8 cellular contexts compared by ENCODE assay signal in the genomic region with DNA sequence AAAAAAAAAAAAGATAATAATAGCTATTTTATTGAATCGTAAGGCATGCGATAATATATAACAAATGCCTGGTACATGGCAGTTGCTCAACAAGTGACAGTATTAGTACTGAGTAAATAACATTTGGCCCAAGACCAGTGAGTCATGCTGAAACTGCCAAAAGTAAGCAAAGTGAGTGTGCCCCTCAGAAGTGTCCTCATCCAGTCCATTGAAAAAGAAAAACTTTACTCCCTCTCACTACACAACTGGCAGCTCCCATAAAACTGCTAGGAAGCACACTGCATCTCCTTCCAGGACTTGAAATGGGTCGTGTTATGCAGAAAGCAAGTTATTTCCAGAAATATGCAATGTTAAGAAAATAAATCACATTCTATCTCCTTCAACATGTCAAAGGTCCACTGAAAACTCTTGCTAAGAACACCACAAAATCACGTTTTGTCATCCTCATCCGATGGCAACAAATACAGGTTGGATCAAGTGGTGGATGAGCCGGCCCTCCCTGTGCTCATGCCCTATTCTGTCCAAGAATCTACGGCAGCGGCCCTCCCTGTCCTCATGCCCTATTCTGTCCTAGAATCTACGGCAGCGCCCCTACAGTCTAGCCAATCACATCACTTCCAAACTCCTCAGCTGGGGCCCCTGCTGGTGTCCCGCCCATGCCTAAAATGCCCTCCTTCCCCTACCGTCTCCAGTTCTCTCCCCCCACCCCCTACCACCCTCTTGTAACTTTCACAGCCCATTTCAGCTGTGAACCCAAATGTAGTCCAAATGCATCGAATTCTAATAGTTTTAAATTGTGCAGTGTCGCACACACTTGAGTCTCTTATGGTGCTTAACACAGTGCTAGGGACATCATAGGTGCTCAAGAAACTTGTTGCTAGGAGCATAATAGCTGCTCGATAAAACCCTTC. TPM values are rescaled to one million over a fixed set of nuclear protein-coding genes. Genes with fewer than 3 reads are reported as not detected.
DNase-seq lines count a peak whose midpoint lies in the region; ATAC-seq and TF ChIP-seq lines count a peak whose summit lies in the region.

No MANE protein-coding gene starts in this region.

- no peak overlapping the region for H2AFZ ChIP-seq in PC-3 (ENCODE audit: low read length)

- H3K4me3 ChIP-seq in GM12875 (ENCODE audit: low read depth, low read length) (peak overlapping the region; percentile 12), PC-3 (ENCODE audit: low read length) (no peak overlapping the region), fibroblast of pulmonary artery (replicated peaks; ENCODE audit: low read depth, low read length) (no peak overlapping the region), esophagus muscularis mucosa (peak overlapping the region in 2 of 4 donors; percentile 80 to 87), uterus (no peak overlapping the region)

- no peaks in the 10 kb centered on the region for H3K9me2 ChIP-seq in PC-3 (replicated peaks; ENCODE audit: low read length)

- POLR2A ChIA-PET in PC-3 (lab: Charles Lee; ENCODE audit: unreplicated experiment), result no interaction called here

- DNase-seq in PC-3, result peak; percentile 90
- peak; percentile 58 for DNase-seq in fibroblast of pulmonary artery (ENCODE audit: low read depth)
- DNase-seq in retina, result peak; percentile 21
- no peak for DNase-seq in esophagus muscularis mucosa (ENCODE audit: extremely low spot score)
- DNase-seq in uterus, result no peak

- H4K20me1 ChIP-seq in PC-3 (ENCODE audit: low read length), result no peaks in the 10 kb centered on the region

- no peaks in the 10 kb centered on the region for H3K79me2 ChIP-seq in PC-3 (ENCODE audit: low read length)

- H3K27me3 ChIP-seq in PC-3 (ENCODE audit: low read length) (no peaks in the 10 kb centered on the region), esophagus muscularis mucosa (no peaks in the 10 kb centered on the region), uterus (no peaks in the 10 kb centered on the region)

- ATAC-seq in PC-3 (peak; percentile 31), GM21526 (IDR thresholded peaks at IDR 0.05; ENCODE audit: low FRiP score, unreplicated experiment) (no peak), HG03521 (IDR thresholded peaks at IDR 0.05; ENCODE audit: unreplicated experiment) (no peak)

- H3K9me3 ChIP-seq in PC-3 (ENCODE audit: low read length) (no peaks in the 10 kb centered on the region), esophagus muscularis mucosa (no peaks in the 10 kb centered on the region), uterus (no peaks in the 10 kb centered on the region)

- 70% methylated on average over 15 of the region's 15 CpGs for whole genome bisulfite sequencing in esophagus muscularis mucosa

- no peaks in the 10 kb centered on the region for H3F3A ChIP-seq in PC-3 (ENCODE audit: low read length, unreplicated experiment)

- no peak for TF ChIP-seq EP300 in esophagus muscularis mucosa (IDR thresholded peaks at IDR 0.05)

- H3K27ac ChIP-seq in PC-3 (ENCODE audit: low read length), result no peak overlapping the region
- H3K27ac ChIP-seq in esophagus muscularis mucosa (replicated peaks in 1 of 4), result peak overlapping the region in 1 of 4 donors; percentile 27
- no peak overlapping the region for H3K27ac ChIP-seq in uterus

- H3K4me1 ChIP-seq in PC-3 (ENCODE audit: insufficient read depth, low read length) (peaks cover 14% of the 10 kb centered on the region), esophagus muscularis mucosa (peaks cover 25 to 42% (median 32%) of the 10 kb centered on the region in 4 donors), uterus (no peaks in the 10 kb centered on the region)

- no TSS peak for BruUV-seq in PC-3 (replicated peaks; lab: Mats Ljungman, UMichigan)

- no peak for TF ChIP-seq CTCF in GM12875 (IDR thresholded peaks at IDR 0.05; ENCODE audit: borderline replicate concordance, insufficient read depth, low read depth, low read length)
- TF ChIP-seq CTCF in PC-3 (conservative IDR thresholded peaks at IDR 0.05; ENCODE audit: low read depth, low read length), result no peak
- TF ChIP-seq CTCF in fibroblast of pulmonary artery (IDR thresholded peaks at IDR 0.05; ENCODE audit: low read length, missing control alignments), result no peak
- TF ChIP-seq CTCF in esophagus muscularis mucosa (IDR thresholded peaks at IDR 0.05), result no peak
- no peak for TF ChIP-seq CTCF in uterus (IDR thresholded peaks at IDR 0.05)

- no peak overlapping the region for H3K9ac ChIP-seq in PC-3 (ENCODE audit: low read length)

- CTCF ChIA-PET in PC-3 (lab: Charles Lee), result no interaction called here

- intact Hi-C loops in PC-3 (cut with micrococcal nuclease), result loop anchor here (2.0 to 10.0 kb wide), 3 partner anchors 78 to 710 kb away; no protein-coding TSS in a partner anchor
- intact Hi-C loops in esophagus muscularis mucosa (cut with DNase I), result loop anchor here (5.0 kb wide), 1 partner anchor 142 kb away; no protein-coding TSS in a partner anchor
- intact Hi-C loops in uterus (cut with DNase I; ENCODE audit: low total_unique reads), result no loop called here

- peak overlapping the region; percentile 33 for H3K4me2 ChIP-seq in PC-3 (ENCODE audit: low read length)

- no peak for TF ChIP-seq POLR2A in esophagus muscularis mucosa (IDR thresholded peaks at IDR 0.05; ENCODE audit: low read depth)
- no peak for TF ChIP-seq POLR2A in uterus (IDR thresholded peaks at IDR 0.05)

- H3K36me3 ChIP-seq in PC-3 (ENCODE audit: low read depth, low read length) (no peaks in the 10 kb centered on the region), esophagus muscularis mucosa (no peaks in the 10 kb centered on the region), uterus (no peaks in the 10 kb centered on the region)

RNA-seq across cellular contexts. Expression of gene PTCH1, which starts 12.5 kb away (rescaled TPM):
- total RNA-seq in PC-3 (2014; rRNA removed) (0.77 and 2.1 TPM in 2 replicates), esophagus muscularis mucosa (10 to 100 TPM; 10.8 to 25.1 (median 16.9) TPM), uterus (10 to 100 TPM in 2 of 4 donors, 1 to 10 TPM in 2; 7.4 to 24.6 (median 10.8) TPM)

Comparison
In these comparisons a context has a peak if more than half of its experiments do, and no peak if none do; other contexts are left out.
1. DNase-seq: peak in PC-3 (single experiment), fibroblast of pulmonary artery (single experiment) and retina (single experiment); none in esophagus muscularis mucosa (single experiment) and uterus (0 of 2).